Comparison of ENCODE assay signal across 18 cellular contexts in genomic region chr11:59891781-59892181, GRCh38. TPM values are rescaled to one million over a fixed set of nuclear protein-coding genes. Genes with fewer than 3 reads are reported as not detected.
DNase-seq lines count a peak whose midpoint lies in the region; FAIRE-seq and TF ChIP-seq lines count a peak whose summit lies in the region.
"Had no signal": no experiment of that assay in that cellular context is flagged by ENCODE, and none has a peak within 500 bp of the region (broad histone marks: within the 10 kb centered on the region; RNA-seq: fewer than 3 reads in every experiment).

No MANE protein-coding gene starts in this region.

- no peaks in the 10 kb centered on the region for H3K79me1 ChIP-seq in H1 (ENCODE audit: low read depth, low read length)

- no peak overlapping the region for H3K4ac ChIP-seq in H1 (replicated peaks; ENCODE audit: insufficient read length, low read depth, low read length)

- H2BK120ac ChIP-seq in H1 (replicated peaks; ENCODE audit: low read depth, low read length), result no peak overlapping the region

- H3K27ac ChIP-seq in H1 (ENCODE audit: low read depth, low read length), result 0 out of 2 replicates have a peak overlapping the region, but pooled peaks have one; percentile 14
- H3K27ac ChIP-seq: ascending aorta, uterus had no signal

- peak overlapping the region; percentile 81; the same call in 1 of the 2 replicates for H4K8ac ChIP-seq in H1 (ENCODE audit: extremely low read depth, insufficient read depth, low read length)

- peak in 1 of 2 experiments; percentile 1; a peak in 1 of 4 replicates for TF ChIP-seq RAD21 in H1 (IDR thresholded peaks at IDR 0.05 in 1 of 2, conservative IDR thresholded peaks at IDR 0.05 in 1 of 2; ENCODE audit: low read depth in 2 of 2, low read length in 2 of 2)

- FAIRE-seq in H1 (lab: Jason Lieb, UNC), result no peak

- peak overlapping the region; percentile 100 for H2AFZ ChIP-seq in H1 (ENCODE audit: low read length)

- H3K27me3 ChIP-seq in MG63 (no peaks in the 10 kb centered on the region), H1 (replicated peaks in 1 of 4; ENCODE audit: control insufficient read depth in 3 of 4, extremely low read depth in 1 of 4, insufficient read depth in 3 of 4, low read length in 3 of 4) (no peaks in the 10 kb centered on the region)
- H3K27me3 ChIP-seq: ascending aorta, uterus had no signal

- 34% methylated on average over 4 of the region's 4 CpGs; no CpG with 5 or more reads in 1 of the 2 experiments for WGBS in H1 (ENCODE audit: extremely low coverage in 1 of 2, insufficient coverage in 1 of 2, insufficient read length in 1 of 2, insufficient replicate concordance in 2 of 2, low coverage in 1 of 2, low lambda C conversion rate in 2 of 2, missing lambda C conversion rate in 1 of 2), 2 experiments

- no peak overlapping the region for H3K4me3 ChIP-seq in MG63
- no peak overlapping the region; a peak in 1 of 8 replicates for H3K4me3 ChIP-seq in H1 (ENCODE audit: extremely low read depth in 1 of 4, insufficient read depth in 2 of 4, low read depth in 3 of 4, low read length in 4 of 4)
- H3K4me3 ChIP-seq: ascending aorta, uterus had no signal

- no peak overlapping the region; the same call in 1 of the 2 replicates for H2BK12ac ChIP-seq in H1 (ENCODE audit: low read depth, low read length)

- no peak overlapping the region for H3K23ac ChIP-seq in H1 (ENCODE audit: insufficient read length)

- H3K18ac ChIP-seq in H1 (ENCODE audit: extremely low read depth, low read length), result peak overlapping the region; percentile 19

- H3K14ac ChIP-seq in H1 (ENCODE audit: insufficient read length), result no peak overlapping the region

- no peak overlapping the region for H2BK20ac ChIP-seq in H1 (ENCODE audit: low read length)

- H3K9ac ChIP-seq in H1 (replicated peaks in 1 of 4; ENCODE audit: extremely low read depth in 1 of 4, low read depth in 3 of 4, low read length in 3 of 4), result no peak overlapping the region

- no peak overlapping the region for H2AK5ac ChIP-seq in H1 (ENCODE audit: low read depth, low read length)

- no peaks in the 10 kb centered on the region for H4K20me1 ChIP-seq in H1 (replicated peaks in 1 of 2; ENCODE audit: control insufficient read depth in 1 of 2, insufficient read depth in 2 of 2, low read length in 2 of 2)

- no peaks in the 10 kb centered on the region for H3K36me3 ChIP-seq in MG63
- no peaks in the 10 kb centered on the region for H3K36me3 ChIP-seq in H1 (ENCODE audit: control insufficient read depth in 2 of 4, insufficient read depth in 4 of 4, low read length in 3 of 4)
- H3K36me3 ChIP-seq: ascending aorta, uterus had no signal

- H3K4me2 ChIP-seq in H1 (ENCODE audit: insufficient read depth in 1 of 2, low read depth in 2 of 2, low read length in 2 of 2), result peak overlapping the region; percentile 10 to 49; a peak in 2 of 4 replicates

- peaks cover 5 to 9% (median 9%) of the 10 kb centered on the region in 4 experiments for H3K4me1 ChIP-seq in H1 (replicated peaks in 1 of 4; ENCODE audit: control insufficient read depth in 3 of 4, insufficient read depth in 4 of 4, low read length in 3 of 4)
- H3K4me1 ChIP-seq: ascending aorta, uterus had no signal

- H3K79me2 ChIP-seq in H1 (ENCODE audit: control insufficient read depth in 1 of 2, insufficient read depth in 2 of 2, low read length in 2 of 2), result no peaks in the 10 kb centered on the region

- TF ChIP-seq CTCF in H1 (IDR thresholded peaks at IDR 0.05; ENCODE audit: control extremely low read depth in 1 of 3, insufficient read depth in 1 of 3, low read depth in 1 of 3, low read length in 3 of 3), result peak in 2 of 3 experiments; percentile 2 to 22; a peak in 2 of 4 replicates

- H4K91ac ChIP-seq in H1 (replicated peaks; ENCODE audit: insufficient read length, low read length), result no peak overlapping the region

- H3K56ac ChIP-seq in H1 (replicated peaks; ENCODE audit: insufficient read length, low read depth, low read length), result no peak overlapping the region

- H3K23me2 ChIP-seq in H1 (ENCODE audit: low read depth, low read length), result no peaks in the 10 kb centered on the region

- DNase-seq in ELF-1 (ENCODE audit: low read depth, low spot score) (peak; percentile 52), MG63 (peak; percentile 17), H1 (ENCODE audit: low read depth in 1 of 2, low spot score in 2 of 2) (peak in 1 of 2 experiments; percentile 74), left kidney (ENCODE audit: low read depth, low spot score) (peak; percentile 50), HCEC 1CT (no peak), SKM-1 treated with dmso at 0.1 percent for 144 hours (lab: John Stamatoyannopoulos, UW; ENCODE audit: unreplicated experiment) (no peak), amniotic stem cell (lab: John Stamatoyannopoulos, UW) (no peak)
- DNase-seq in stimulated activated CD8-positive, alpha-beta memory T cell treated with anti-CD3 and anti-CD28 coated beads, Interleukin-4, amount 100 ng/mL, for 48 hours, result no peak
- DNase-seq: activated CD4-positive, alpha-beta memory T cell treated with anti-CD3 and anti-CD28 coated beads, Interleukin-2, amount 10 ng/mL, durations not matched to agents 7 days and 5 days; activated effector memory CD4-positive, alpha-beta T cell treated with Interleukin-2 at 50 U/mL for 16 hours; Calu3; SHP77 treated with DMSO at 0.1 percent for 48 hours; stimulated activated naive CD8-positive, alpha-beta T cell treated with anti-CD3 and anti-CD28 coated beads, Interleukin-15, Interleukin-2, amounts not matched to agents 100 U/mL and 50 U/mL, for 24 hours; T-helper 9 cell; uterus had no signal

- peak in 1 of 2 experiments; percentile 56; a peak in 2 of 3 replicates for TF ChIP-seq POLR2A in H1 (IDR thresholded peaks at IDR 0.05; ENCODE audit: control extremely low read depth in 1 of 2, low read depth in 2 of 2, low read length in 2 of 2)

- no peak overlapping the region for H4K5ac ChIP-seq in H1 (ENCODE audit: insufficient read length, low read depth, low read length)

- POLR2A ChIA-PET in H1 (lab: Charles Lee; ENCODE audit: partially characterized antibody), result no interaction called here

- TF ChIP-seq EP300 in H1 (IDR thresholded peaks at IDR 0.05; ENCODE audit: borderline replicate concordance in 1 of 2, low read depth in 2 of 2, low read length in 2 of 2), result no peak

- 0 out of 2 replicates have a peak overlapping the region, but pooled peaks have one; percentile 55 for H2BK15ac ChIP-seq in H1 (ENCODE audit: low read length)

- CTCF ChIA-PET in H1 (lab: Charles Lee; ENCODE audit: partially characterized antibody), result interaction anchor here (0.6 to 2.4 kb wide), 7 partner anchors 9 to 445 kb away, joined by 3 to 10 read pairs (median 4); no protein-coding TSS in a partner anchor

- H3K9me3 ChIP-seq in MG63, result peaks cover 5% of the 10 kb centered on the region
- no peaks in the 10 kb centered on the region for H3K9me3 ChIP-seq in H1 (ENCODE audit: insufficient read depth in 2 of 2, low read depth in 1 of 2, low read length in 1 of 2)
- H3K9me3 ChIP-seq: uterus had no signal

- peak overlapping the region; percentile 63; the same call in 1 of the 2 replicates for H2BK5ac ChIP-seq in H1 (ENCODE audit: low read depth, low read length)

RNA-seq across cellular contexts. Expression of gene OOSP3, which starts 13.2 kb away (rescaled TPM):
- not detected in 2 replicates for total RNA-seq in MG63 (2014; rRNA removed; shearing (Covaris generic); ENCODE audit: low replicate concordance)
- total RNA-seq in H1 (2021; fragmentation: NEBNext Ultra II Directional; extraction: Animal tissue kit (Norgen Biotek cat#: 25700)), result not detected in 2 replicates
- not detected in 2 replicates for polyA plus RNA-seq in H1 (2011; rRNA removed)
- not detected for polyA plus RNA-seq in H1 (2011; cell fraction: cytosol; rRNA removed)
- not detected for polyA plus RNA-seq in H1 (2011; cell fraction: nucleus; rRNA removed)
- not detected in 4 replicates for polyA plus RNA-seq in H1 (2012, experiment 1 of 2)
- polyA plus RNA-seq in H1 (2012, experiment 2 of 2), result not detected
- polyA plus RNA-seq in H1 (2013, experiment 1 of 2), result 0.12 TPM
- polyA plus RNA-seq in H1 (2013, experiment 2 of 2), result not detected
- not detected in 2 replicates for polyA minus RNA-seq in H1 (2011; rRNA and poly(A)+ RNA removed)
- not detected for polyA minus RNA-seq in H1 (2011; cell fraction: cytosol; rRNA and poly(A)+ RNA removed)
- polyA minus RNA-seq in H1 (2011; cell fraction: nucleus; rRNA and poly(A)+ RNA removed), result not detected
- total RNA-seq: activated CD4-positive, alpha-beta memory T cell treated with anti-CD3 and anti-CD28 coated beads, Interleukin-2, amount 10 ng/mL, durations not matched to agents 7 days and 5 days; ascending aorta; Calu3; HT-29; omental fat pad; uterus had no signal

RNA-seq across cellular contexts. Expression of gene TCN1, which starts 25.5 kb away (rescaled TPM):
- total RNA-seq in MG63 (2014; rRNA removed; shearing (Covaris generic); ENCODE audit: low replicate concordance), result not detected in 2 replicates
- not detected in 2 replicates for total RNA-seq in H1 (2021; fragmentation: NEBNext Ultra II Directional; extraction: Animal tissue kit (Norgen Biotek cat#: 25700))
- not detected in 2 replicates for polyA plus RNA-seq in H1 (2011; rRNA removed)
- polyA plus RNA-seq in H1 (2011; cell fraction: cytosol; rRNA removed), result not detected
- not detected for polyA plus RNA-seq in H1 (2011; cell fraction: nucleus; rRNA removed)
- not detected in 4 replicates for polyA plus RNA-seq in H1 (2012, experiment 1 of 2)
- polyA plus RNA-seq in H1 (2012, experiment 2 of 2), result not detected
- not detected for polyA plus RNA-seq in H1 (2013, experiment 1 of 2)
- polyA plus RNA-seq in H1 (2013, experiment 2 of 2), result not detected
- not detected in 2 replicates for polyA minus RNA-seq in H1 (2011; rRNA and poly(A)+ RNA removed)
- not detected for polyA minus RNA-seq in H1 (2011; cell fraction: cytosol; rRNA and poly(A)+ RNA removed)
- polyA minus RNA-seq in H1 (2011; cell fraction: nucleus; rRNA and poly(A)+ RNA removed), result not detected
- total RNA-seq: activated CD4-positive, alpha-beta memory T cell treated with anti-CD3 and anti-CD28 coated beads, Interleukin-2, amount 10 ng/mL, durations not matched to agents 7 days and 5 days; ascending aorta; omental fat pad; uterus had no signal

RNA-seq across cellular contexts. Expression of gene OOSP1, which starts 46.5 kb away (rescaled TPM):
- total RNA-seq in MG63 (2014; rRNA removed; shearing (Covaris generic); ENCODE audit: low replicate concordance), result not detected in 2 replicates
- not detected in 2 replicates for total RNA-seq in H1 (2021; fragmentation: NEBNext Ultra II Directional; extraction: Animal tissue kit (Norgen Biotek cat#: 25700))
- polyA plus RNA-seq in H1 (2011; rRNA removed), result not detected in 2 replicates
- polyA plus RNA-seq in H1 (2011; cell fraction: cytosol; rRNA removed), result not detected
- polyA plus RNA-seq in H1 (2011; cell fraction: nucleus; rRNA removed), result not detected
- not detected in 4 replicates for polyA plus RNA-seq in H1 (2012, experiment 1 of 2)
- not detected for polyA plus RNA-seq in H1 (2012, experiment 2 of 2)
- polyA plus RNA-seq in H1 (2013, experiment 1 of 2), result 0.12 TPM
- polyA plus RNA-seq in H1 (2013, experiment 2 of 2), result not detected
- polyA minus RNA-seq in H1 (2011; rRNA and poly(A)+ RNA removed), result not detected in 2 replicates
- polyA minus RNA-seq in H1 (2011; cell fraction: cytosol; rRNA and poly(A)+ RNA removed), result not detected
- not detected for polyA minus RNA-seq in H1 (2011; cell fraction: nucleus; rRNA and poly(A)+ RNA removed)
- total RNA-seq: activated CD4-positive, alpha-beta memory T cell treated with anti-CD3 and anti-CD28 coated beads, Interleukin-2, amount 10 ng/mL, durations not matched to agents 7 days and 5 days; ascending aorta; Calu3; HT-29; omental fat pad; uterus had no signal

RNA-seq across cellular contexts. Expression of gene CBLIF, which starts 46.5 kb away (rescaled TPM):
- not detected in 2 replicates for total RNA-seq in MG63 (2014; rRNA removed; shearing (Covaris generic); ENCODE audit: low replicate concordance)
- not detected in 2 replicates for total RNA-seq in H1 (2021; fragmentation: NEBNext Ultra II Directional; extraction: Animal tissue kit (Norgen Biotek cat#: 25700))
- polyA plus RNA-seq in H1 (2011; rRNA removed), result not detected in 2 replicates
- not detected for polyA plus RNA-seq in H1 (2011; cell fraction: cytosol; rRNA removed)
- polyA plus RNA-seq in H1 (2011; cell fraction: nucleus; rRNA removed), result not detected
- polyA plus RNA-seq in H1 (2012, experiment 1 of 2), result not detected in 4 replicates
- not detected for polyA plus RNA-seq in H1 (2012, experiment 2 of 2)
- not detected for polyA plus RNA-seq in H1 (2013, experiment 1 of 2)
- not detected for polyA plus RNA-seq in H1 (2013, experiment 2 of 2)
- polyA minus RNA-seq in H1 (2011; rRNA and poly(A)+ RNA removed), result not detected in 2 replicates
- polyA minus RNA-seq in H1 (2011; cell fraction: cytosol; rRNA and poly(A)+ RNA removed), result not detected
- not detected for polyA minus RNA-seq in H1 (2011; cell fraction: nucleus; rRNA and poly(A)+ RNA removed)
- total RNA-seq: activated CD4-positive, alpha-beta memory T cell treated with anti-CD3 and anti-CD28 coated beads, Interleukin-2, amount 10 ng/mL, durations not matched to agents 7 days and 5 days; Calu3; HT-29; omental fat pad; uterus had no signal

Comparison
In these comparisons a context has a peak if more than half of its experiments do, and no peak if none do; other contexts are left out.
1. DNase-seq: peak in ELF-1 (single experiment), MG63 (single experiment) and left kidney (single experiment); none in HCEC 1CT (single experiment), SKM-1 treated with dmso at 0.1 percent for 144 hours (single experiment), amniotic stem cell (single experiment) and stimulated activated CD8-positive, alpha-beta memory T cell treated with anti-CD3 and anti-CD28 coated beads, Interleukin-4, amount 100 ng/mL, for 48 hours (single experiment).